1 cellular context compared by ENCODE assay signal in genomic region chr16:57883480-57883879, GRCh38.
TF ChIP-seq lines count a peak whose summit lies in the region.

No MANE protein-coding gene starts in this region.

TF ChIP-seq in SK-N-SH, 30 proteins besides CTCF, POLR2A, EP300 and RAD21:
- TF ChIP-seq RFX5 (IDR thresholded peaks at IDR 0.05; ENCODE audit: low read length), result no peak
- no peak for TF ChIP-seq TCF12 (IDR thresholded peaks at IDR 0.05)
- TF ChIP-seq FOXJ3 (CRISPR knock-in tag; IDR thresholded peaks at IDR 0.05), result no peak
- no peak for TF ChIP-seq FOSL2 (IDR thresholded peaks at IDR 0.05; ENCODE audit: borderline replicate concordance, low read depth)
- TF ChIP-seq PBX3 (IDR thresholded peaks at IDR 0.05), result no peak
- no peak for TF ChIP-seq ZBTB33 (IDR thresholded peaks at IDR 0.05; ENCODE audit: borderline replicate concordance, low read depth)
- no peak for TF ChIP-seq GATA2 (CRISPR knock-in tag; IDR thresholded peaks at IDR 0.05)
- no peak for TF ChIP-seq RXRA (IDR thresholded peaks at IDR 0.05; ENCODE audit: borderline replicate concordance, low read depth)
- TF ChIP-seq FOXM1 (IDR thresholded peaks at IDR 0.05; ENCODE audit: low read depth), result no peak
- no peak for TF ChIP-seq GABPA (IDR thresholded peaks at IDR 0.05; ENCODE audit: low read depth)
- TF ChIP-seq REST (IDR thresholded peaks at IDR 0.05; ENCODE audit: low read depth, low read length), result no peak
- no peak for TF ChIP-seq NRF1 (IDR thresholded peaks at IDR 0.05; ENCODE audit: low read depth, low read length)
- no peak for TF ChIP-seq MEF2A (IDR thresholded peaks at IDR 0.05; ENCODE audit: borderline replicate concordance, low read depth)
- TF ChIP-seq USF2 (IDR thresholded peaks at IDR 0.05; ENCODE audit: borderline replicate concordance, low read depth, low read length), result no peak
TF ChIP-seq in SK-N-SH: peak in this region for 0.
